ENCODE assay signal across 8 cellular contexts in the genomic region with DNA sequence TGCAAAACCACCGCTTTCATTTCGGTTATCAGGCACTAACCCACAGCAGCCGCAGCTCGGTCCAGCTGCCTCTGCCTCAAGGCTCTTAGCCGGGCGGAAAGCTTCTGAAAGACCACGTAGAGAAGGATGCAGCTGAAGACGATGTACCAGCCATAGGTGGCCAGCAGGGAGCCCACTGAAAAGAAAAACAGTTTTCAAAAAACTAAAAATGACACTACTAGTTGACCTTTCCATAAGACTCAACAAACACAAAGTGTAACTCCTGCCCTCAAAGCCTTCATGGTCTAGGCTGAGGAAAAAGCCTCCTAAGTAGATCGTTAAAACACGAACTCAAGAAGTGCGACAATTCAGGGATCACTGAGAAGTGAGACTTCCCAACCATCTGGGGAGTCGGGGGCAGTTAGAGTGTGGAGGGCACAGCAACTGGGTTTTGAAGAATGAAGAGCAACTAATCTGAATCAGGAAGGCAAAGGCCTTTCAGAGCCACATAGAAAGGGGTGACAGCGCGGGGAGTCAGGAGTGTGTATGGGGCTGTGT. TPM values are rescaled to one million over a fixed set of nuclear protein-coding genes. Genes with fewer than 3 reads are reported as not detected.
DNase-seq lines count a peak whose midpoint lies in the region; ATAC-seq and TF ChIP-seq lines count a peak whose summit lies in the region.

No MANE protein-coding gene starts in this region.

- H3K9me3 ChIP-seq in parathyroid adenoma (ENCODE audit: control insufficient read depth, low read length): no peaks in the 10 kb centered on the region

- H3K4me1 Mint-ChIP-seq in T-helper 1 cell treated with Interleukin-12 subunit alpha and Interleukin-12 subunit beta and Interleukin-4 antibody, amounts not matched to agents 30 μg/mL and 1 μg/mL, for 36 hours (ENCODE audit: low read depth): peaks cover 32% of the 10 kb centered on the region

- no peak overlapping the region for H3K9ac ChIP-seq in parathyroid adenoma

- peak overlapping the region; percentile 81 for H3K4me3 ChIP-seq in parathyroid adenoma (ENCODE audit: low read depth, low read length)

- no peaks in the 10 kb centered on the region for H3K27me3 ChIP-seq in parathyroid adenoma (ENCODE audit: control insufficient read depth, insufficient read depth, low read length)

- TF ChIP-seq CTCF in AG09319 (IDR thresholded peaks at IDR 0.05; ENCODE audit: low read depth, low read length): peak; percentile 32
- no peak for TF ChIP-seq CTCF in parathyroid adenoma (IDR thresholded peaks at IDR 0.05)

- H3K4me2 ChIP-seq in parathyroid adenoma (ENCODE audit: low read length): peak overlapping the region; percentile 87

- H3K9me3 Mint-ChIP-seq in T-helper 1 cell treated with Interleukin-12 subunit alpha and Interleukin-12 subunit beta and Interleukin-4 antibody, amounts not matched to agents 30 μg/mL and 1 μg/mL, for 36 hours: no peaks in the 10 kb centered on the region

- peak overlapping the region; percentile 64 for H3K27ac ChIP-seq in parathyroid adenoma

- ATAC-seq in GM18498 (IDR thresholded peaks at IDR 0.05; ENCODE audit: unreplicated experiment) (peak; percentile 28), HG03280 (IDR thresholded peaks at IDR 0.05; ENCODE audit: unreplicated experiment) (peak; percentile 31), esophagus mucosa (peak; percentile 6)

- DNase-seq in AG09319 (ENCODE audit: extremely low read depth, low read depth): no peak
- DNase-seq in CD1c-positive myeloid dendritic cell (ENCODE audit: extremely low spot score): no peak
- DNase-seq in 8988T: no peak

- no peaks in the 10 kb centered on the region for H3K4me1 ChIP-seq in parathyroid adenoma

- peak overlapping the region; percentile 82 for H2AFZ ChIP-seq in parathyroid adenoma

- H3K36me3 Mint-ChIP-seq in T-helper 1 cell treated with Interleukin-12 subunit alpha and Interleukin-12 subunit beta and Interleukin-4 antibody, amounts not matched to agents 30 μg/mL and 1 μg/mL, for 36 hours (ENCODE audit: low read depth): peaks cover 44% of the 10 kb centered on the region

- H3K36me3 ChIP-seq in parathyroid adenoma (ENCODE audit: control insufficient read depth, insufficient read depth, low read length): no peaks in the 10 kb centered on the region

- peak overlapping the region; percentile 94 for H3K27ac Mint-ChIP-seq in T-helper 1 cell treated with Interleukin-12 subunit alpha and Interleukin-12 subunit beta and Interleukin-4 antibody, amounts not matched to agents 30 μg/mL and 1 μg/mL, for 36 hours

- no peaks in the 10 kb centered on the region for H3K79me2 ChIP-seq in parathyroid adenoma

- no peaks in the 10 kb centered on the region for H3K27me3 Mint-ChIP-seq in T-helper 1 cell treated with Interleukin-12 subunit alpha and Interleukin-12 subunit beta and Interleukin-4 antibody, amounts not matched to agents 30 μg/mL and 1 μg/mL, for 36 hours (ENCODE audit: low read depth)

- peak overlapping the region; percentile 99 for H3K4me3 Mint-ChIP-seq in T-helper 1 cell treated with Interleukin-12 subunit alpha and Interleukin-12 subunit beta and Interleukin-4 antibody, amounts not matched to agents 30 μg/mL and 1 μg/mL, for 36 hours

RNA-seq across cellular contexts. Expression of gene SELENOS, which starts 0.7 kb away (rescaled TPM):
- total RNA-seq in esophagus mucosa: 37.8 TPM

RNA-seq across cellular contexts. Expression of gene SNRPA1, which starts 18.5 kb away (rescaled TPM):
- 44.5 TPM for total RNA-seq in esophagus mucosa

RNA-seq across cellular contexts. Expression of gene CHSY1, which starts 24.7 kb away (rescaled TPM):
- 10.0 TPM for total RNA-seq in esophagus mucosa
